In genomic region chr17:64502809-64503208, GRCh38 we compare ENCODE assay signal across 11 cellular contexts. TPM values are rescaled to one million over a fixed set of nuclear protein-coding genes. Genes with fewer than 3 reads are reported as not detected.
DNase-seq lines count a peak whose midpoint lies in the region; ATAC-seq and TF ChIP-seq lines count a peak whose summit lies in the region.
"Had no signal": no experiment of that assay in that cellular context is flagged by ENCODE, and none has a peak within 500 bp of the region (broad histone marks: within the 10 kb centered on the region; RNA-seq: fewer than 3 reads in every experiment).

No MANE protein-coding gene starts in this region.

- DNase-seq in T-helper 1 cell (no peak), PC-9 (no peak), erythroblast (lab: John Stamatoyannopoulos, UW) (no peak), osteocyte (ENCODE audit: extremely low spot score, unreplicated experiment) (no peak), sciatic nerve (ENCODE audit: low spot score) (no peak), NCI-H2081 (lab: John Stamatoyannopoulos, UW) (no peak), NCI-H524 (lab: John Stamatoyannopoulos, UW) (no peak)
- DNase-seq: effector CD4-positive, alpha-beta T cell; islet precursor cell had no signal

- peak; percentile 20 for TF ChIP-seq POLR2A in erythroblast (IDR thresholded peaks at IDR 0.05; ENCODE audit: low read length)

- intact Hi-C loops in PC-9 (cut with micrococcal nuclease; ENCODE audit: unreplicated experiment), result no loop called here
- intact Hi-C loops in sciatic nerve (cut with DNase I), result no loop called here

- POLR2A ChIA-PET in PC-9 (lab: Charles Lee; ENCODE audit: unreplicated experiment), result no interaction called here

- 0 out of 2 replicates have a peak overlapping the region, but pooled peaks have one; percentile 98 for H3K27ac ChIP-seq in PC-9

- H3F3A ChIP-seq in PC-9 (ENCODE audit: insufficient read depth, low read depth), result peaks cover 86% of the 10 kb centered on the region

- H3K4me1 Mint-ChIP-seq in T-helper 1 cell treated with Interleukin-12 subunit alpha and Interleukin-12 subunit beta and Interleukin-4 antibody, amounts not matched to agents 30 μg/mL and 1 μg/mL, for 36 hours (ENCODE audit: low read depth), result peaks cover 63% of the 10 kb centered on the region
- H3K4me1 Mint-ChIP-seq in osteocyte (ENCODE audit: unreplicated experiment), result peaks cover 53% of the 10 kb centered on the region

- peak overlapping the region; percentile 42 for H3K4me3 Mint-ChIP-seq in T-helper 1 cell treated with Interleukin-12 subunit alpha and Interleukin-12 subunit beta and Interleukin-4 antibody, amounts not matched to agents 30 μg/mL and 1 μg/mL, for 36 hours
- no peak overlapping the region for H3K4me3 Mint-ChIP-seq in osteocyte (ENCODE audit: unreplicated experiment)

- peak overlapping the region; percentile 43 for H3K27ac Mint-ChIP-seq in T-helper 1 cell treated with Interleukin-12 subunit alpha and Interleukin-12 subunit beta and Interleukin-4 antibody, amounts not matched to agents 30 μg/mL and 1 μg/mL, for 36 hours
- peak overlapping the region; percentile 62 for H3K27ac Mint-ChIP-seq in osteocyte (ENCODE audit: unreplicated experiment)

- H3K9me2 ChIP-seq in PC-9 (ENCODE audit: insufficient read depth), result no peaks in the 10 kb centered on the region

- peaks cover 73% of the 10 kb centered on the region for H3K36me3 Mint-ChIP-seq in T-helper 1 cell treated with Interleukin-12 subunit alpha and Interleukin-12 subunit beta and Interleukin-4 antibody, amounts not matched to agents 30 μg/mL and 1 μg/mL, for 36 hours (ENCODE audit: low read depth)
- H3K36me3 Mint-ChIP-seq in osteocyte (ENCODE audit: unreplicated experiment), result peaks cover 70% of the 10 kb centered on the region

- CTCF ChIA-PET in PC-9 (lab: Charles Lee), result no interaction called here

- peaks cover 78% of the 10 kb centered on the region for H3K79me2 ChIP-seq in PC-9 (ENCODE audit: low read depth)

- peaks cover 65% of the 10 kb centered on the region for H3K36me3 ChIP-seq in PC-9 (ENCODE audit: low read depth)

- ATAC-seq in sciatic nerve, result no peak
- ATAC-seq: Right ventricle myocardium inferior had no signal

- H3K9me3 Mint-ChIP-seq in T-helper 1 cell treated with Interleukin-12 subunit alpha and Interleukin-12 subunit beta and Interleukin-4 antibody, amounts not matched to agents 30 μg/mL and 1 μg/mL, for 36 hours, result no peaks in the 10 kb centered on the region
- no peaks in the 10 kb centered on the region for H3K9me3 Mint-ChIP-seq in osteocyte (ENCODE audit: unreplicated experiment)

- no peak overlapping the region for H2AFZ ChIP-seq in PC-9

- H3K27me3 ChIP-seq in PC-9 (ENCODE audit: insufficient read depth, low read depth), result no peaks in the 10 kb centered on the region

- H3K4me3 ChIP-seq in PC-9, result no peak overlapping the region; the same call in 1 of the 2 replicates

- no peaks in the 10 kb centered on the region for H3K27me3 Mint-ChIP-seq in T-helper 1 cell treated with Interleukin-12 subunit alpha and Interleukin-12 subunit beta and Interleukin-4 antibody, amounts not matched to agents 30 μg/mL and 1 μg/mL, for 36 hours (ENCODE audit: low read depth)
- H3K27me3 Mint-ChIP-seq in osteocyte (ENCODE audit: unreplicated experiment), result no peaks in the 10 kb centered on the region

- H3K4me1 ChIP-seq in PC-9 (replicated peaks; ENCODE audit: insufficient read depth), result peaks cover 44% of the 10 kb centered on the region

- TF ChIP-seq CTCF in PC-9 (conservative IDR thresholded peaks at IDR 0.05) (no peak), osteocyte (IDR thresholded peaks at IDR 0.05) (no peak)

- H3K4me2 ChIP-seq in PC-9, result no peak overlapping the region

- no TSS peak for BruUV-seq in PC-9 (replicated peaks; lab: Mats Ljungman, UMichigan)

- peaks cover 77% of the 10 kb centered on the region for H4K20me1 ChIP-seq in PC-9 (ENCODE audit: insufficient read depth)

- no peaks in the 10 kb centered on the region for H3K9me3 ChIP-seq in PC-9 (ENCODE audit: insufficient read depth, low read depth)

RNA-seq across cellular contexts. Expression of gene DDX5, which starts 3.3 kb away (rescaled TPM):
- total RNA-seq in PC-9 (2021), result 375 and 402 TPM in 2 replicates
- total RNA-seq in osteocyte, result 689 and 816 TPM in 2 replicates
- total RNA-seq in sciatic nerve, result 667 TPM

RNA-seq across cellular contexts. Expression of gene CEP95, which starts 4.0 kb away (rescaled TPM):
- total RNA-seq in PC-9 (2021) (56.0 and 57.2 TPM in 2 replicates), osteocyte (47.8 and 53.5 TPM in 2 replicates), sciatic nerve (72.0 TPM)

RNA-seq across cellular contexts. Expression of gene POLG2, which starts 6.0 kb away (rescaled TPM):
- 23.3 and 32.7 TPM in 2 replicates for total RNA-seq in PC-9 (2021)
- total RNA-seq in osteocyte, result 16.0 and 18.3 TPM in 2 replicates
- 19.4 TPM for total RNA-seq in sciatic nerve

RNA-seq across cellular contexts. Expression of gene MILR1, which starts 53.9 kb away (rescaled TPM):
- 22.9 and 25.6 TPM in 2 replicates for total RNA-seq in PC-9 (2021)
- total RNA-seq in osteocyte, result not detected in 2 replicates
- total RNA-seq in sciatic nerve, result 13.5 TPM
